ENCODE assay signal across 8 cellular contexts in the genomic region with DNA sequence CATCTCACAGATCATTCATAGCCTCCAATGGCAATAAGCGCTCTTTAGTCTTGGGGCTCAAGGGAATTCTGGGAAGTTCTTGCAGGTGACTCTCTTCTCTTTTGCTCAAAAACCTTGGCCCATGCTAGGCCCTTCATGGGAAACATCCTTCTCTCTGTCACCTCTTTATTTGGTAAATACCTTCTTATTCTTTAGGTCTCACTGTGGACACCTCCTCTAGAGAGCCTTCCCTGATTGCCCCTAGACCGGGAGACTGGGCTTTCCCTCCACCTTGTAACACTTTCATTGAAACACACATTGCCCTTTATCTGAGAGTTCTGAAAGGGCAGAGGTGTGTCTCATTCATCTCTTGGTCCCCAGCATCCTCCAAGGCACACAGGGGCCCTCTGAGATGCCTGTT. TPM values are rescaled to one million over a fixed set of nuclear protein-coding genes. Genes with fewer than 3 reads are reported as not detected.
"Had no signal": no experiment of that assay in that cellular context is flagged by ENCODE, and none has a peak within 500 bp of the region (broad histone marks: within the 10 kb centered on the region; RNA-seq: fewer than 3 reads in every experiment).

No MANE protein-coding gene starts in this region.

- DNase-seq: GDM1, GF-D8 had no signal

- ATAC-seq: GM12878 had no signal

- H3K4me3 ChIP-seq: GM12878 had no signal

- FAIRE-seq: G401.6, GM12878, GM12891, GM12892, GM18507, GM19239 had no signal

RNA-seq across cellular contexts. Expression of gene C19orf81, which starts 1.9 kb away (rescaled TPM):
- polyA plus RNA-seq: GM12878 had no signal

RNA-seq across cellular contexts. Expression of gene SYT3, which starts 11.5 kb away (rescaled TPM):
- total RNA-seq: GM12878 had no signal
